Comparison of ENCODE assay signal across 8 cellular contexts in the genomic region with DNA sequence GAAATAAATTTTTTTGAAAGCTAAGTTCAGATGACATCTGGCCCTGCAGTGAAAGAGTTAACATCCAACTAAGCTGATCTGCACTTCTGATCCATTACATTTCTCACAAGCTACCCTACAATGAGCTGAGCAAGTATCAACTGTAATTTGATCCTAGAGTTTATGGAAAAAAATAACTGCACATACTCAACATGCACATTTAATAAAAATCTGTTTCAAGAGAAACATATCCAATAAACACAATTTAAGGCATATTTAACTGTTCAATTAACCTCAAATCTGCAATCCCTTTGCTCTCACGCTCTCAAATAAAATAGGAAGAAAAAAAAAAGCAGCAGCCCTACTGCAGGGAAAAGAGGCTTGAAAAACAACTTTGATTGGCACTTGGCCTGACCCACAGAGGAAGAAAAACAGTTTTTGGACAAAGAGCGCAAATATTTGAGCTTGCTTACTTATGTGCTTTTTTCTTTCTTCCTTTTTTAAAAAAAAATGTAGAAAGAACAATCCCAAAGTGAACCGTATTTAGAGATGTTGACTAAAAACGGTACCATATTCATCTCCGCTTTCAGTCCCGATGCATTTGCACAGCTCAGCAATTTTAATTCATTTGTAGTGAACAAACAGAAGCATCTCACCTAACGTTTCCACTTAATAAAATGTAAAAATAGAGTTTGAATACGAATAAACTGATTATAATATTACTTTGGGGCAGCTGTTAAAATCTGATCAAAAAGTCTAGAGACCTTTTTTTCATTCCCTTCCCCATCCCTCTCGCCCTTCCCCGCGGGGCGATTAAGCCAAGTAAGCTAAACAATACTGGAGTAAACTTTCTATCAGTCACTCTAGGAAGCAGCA. TPM values are rescaled to one million over a fixed set of nuclear protein-coding genes. Genes with fewer than 3 reads are reported as not detected.
DNase-seq lines count a peak whose midpoint lies in the region; ATAC-seq and TF ChIP-seq lines count a peak whose summit lies in the region.

No MANE protein-coding gene starts in this region.

- peaks cover 5% of the 10 kb centered on the region; the same call in 1 of the 2 replicates for H3K36me3 ChIP-seq in BLaER1
- no peaks in the 10 kb centered on the region for H3K36me3 ChIP-seq in HUES6 (ENCODE audit: control insufficient read depth, insufficient read depth, low read length)

- peaks cover 33% of the 10 kb centered on the region for H3K27me3 ChIP-seq in BLaER1
- peaks cover 14% of the 10 kb centered on the region; the same call in 1 of the 2 replicates for H3K27me3 ChIP-seq in HUES6 (ENCODE audit: control insufficient read depth, insufficient read depth, low read length)

- peaks cover 59% of the 10 kb centered on the region for H3K4me1 Mint-ChIP-seq in activated CD4-positive, alpha-beta memory T cell treated with anti-CD3 and anti-CD28 coated beads for 36 hours (ENCODE audit: low read depth)

- intact Hi-C loops in activated CD4-positive, alpha-beta memory T cell treated with anti-CD3 and anti-CD28 coated beads for 36 hours (cut with micrococcal nuclease): loop anchor here (2.0 to 10.0 kb wide), 5 partner anchors 107 to 975 kb away; a partner anchor contains a TSS

- no peaks in the 10 kb centered on the region for H3K27me3 Mint-ChIP-seq in activated CD4-positive, alpha-beta memory T cell treated with anti-CD3 and anti-CD28 coated beads for 36 hours

- no peak for TF ChIP-seq CTCF in retinal pigment epithelial cell (conservative IDR thresholded peaks at IDR 0.05; ENCODE audit: low read depth, low read length)

- peak overlapping the region; percentile 95 for H3K4me2 ChIP-seq in BLaER1

- H3K4me1 ChIP-seq in BLaER1 (peaks cover 32% of the 10 kb centered on the region), HUES6 (ENCODE audit: control insufficient read depth, insufficient read depth, low read length) (peaks cover 25% of the 10 kb centered on the region)

- no peak overlapping the region for H3K4me3 Mint-ChIP-seq in activated CD4-positive, alpha-beta memory T cell treated with anti-CD3 and anti-CD28 coated beads for 36 hours

- peaks cover 12% of the 10 kb centered on the region for H3K9me3 ChIP-seq in BLaER1
- no peaks in the 10 kb centered on the region for H3K9me3 ChIP-seq in HUES6 (ENCODE audit: control insufficient read depth, insufficient read depth, low read depth, low read length)

- peak; percentile 29 for DNase-seq in activated CD4-positive, alpha-beta memory T cell treated with anti-CD3 and anti-CD28 coated beads for 36 hours
- DNase-seq in globus pallidus (ENCODE audit: low spot score) (peak; percentile 58), retinal pigment epithelial cell (ENCODE audit: low read depth) (no peak), T1000 (lab: John Stamatoyannopoulos, UW) (no peak)

- no peak for ATAC-seq in HG03108 (IDR thresholded peaks at IDR 0.05; ENCODE audit: unreplicated experiment)
- no peak for ATAC-seq in GM18517 (IDR thresholded peaks at IDR 0.05; ENCODE audit: unreplicated experiment)

- no peaks in the 10 kb centered on the region for H3K9me3 Mint-ChIP-seq in activated CD4-positive, alpha-beta memory T cell treated with anti-CD3 and anti-CD28 coated beads for 36 hours

- H3K36me3 Mint-ChIP-seq in activated CD4-positive, alpha-beta memory T cell treated with anti-CD3 and anti-CD28 coated beads for 36 hours: peaks cover 2% of the 10 kb centered on the region

- H3K9ac ChIP-seq in BLaER1: peak overlapping the region; percentile 84; the same call in 1 of the 2 replicates
- peak overlapping the region; percentile 65 for H3K9ac ChIP-seq in HUES6 (ENCODE audit: low read length)

- H3K27ac ChIP-seq in BLaER1: no peak overlapping the region
- H3K27ac ChIP-seq in HUES6 (ENCODE audit: low read depth, low read length): no peak overlapping the region

- peaks cover 28% of the 10 kb centered on the region for H4K20me1 ChIP-seq in BLaER1

- CTCF ChIA-PET in activated CD4-positive, alpha-beta memory T cell treated with anti-CD3 and anti-CD28 coated beads for 36 hours (lab: Charles Lee): interaction anchor here (0.7 to 5.2 kb wide), 6 partner anchors 29 to 535 kb away, joined by 3 to 59 read pairs (median 4); no protein-coding TSS in a partner anchor

- POLR2A ChIA-PET in activated CD4-positive, alpha-beta memory T cell treated with anti-CD3 and anti-CD28 coated beads for 36 hours (lab: Charles Lee): interaction anchor here (0.6 to 3.5 kb wide), 7 partner anchors 16 to 470 kb away, joined by 3 to 12 read pairs (median 3); no protein-coding TSS in a partner anchor

- H3K27ac Mint-ChIP-seq in activated CD4-positive, alpha-beta memory T cell treated with anti-CD3 and anti-CD28 coated beads for 36 hours: peak overlapping the region; percentile 85

- H3K4me3 ChIP-seq in BLaER1 (peak overlapping the region; percentile 93), HUES6 (ENCODE audit: low read depth, low read length) (peak overlapping the region; percentile 82), retinal pigment epithelial cell (ENCODE audit: low read length) (peak overlapping the region; percentile 89)

RNA-seq across cellular contexts. Expression of a gene that starts 1.6 kb away (rescaled TPM):
- total RNA-seq in activated CD4-positive, alpha-beta memory T cell treated with anti-CD3 and anti-CD28 coated beads for 36 hours: 10 to 100 TPM; 13.9 to 15.5 TPM

Comparison
In these comparisons a context has a peak if more than half of its experiments do, and no peak if none do; other contexts are left out.
1. DNase-seq: peak in activated CD4-positive, alpha-beta memory T cell treated with anti-CD3 and anti-CD28 coated beads for 36 hours (single experiment) and globus pallidus (single experiment); none in retinal pigment epithelial cell (single experiment) and T1000 (single experiment).
2. Peak in every context shown above with its lines, with median percentiles within 50 percentile points of each other: H3K4me3 ChIP-seq.